Comparison of ENCODE assay signal across 8 cellular contexts in genomic region chr17:57294629-57295501, GRCh38. TPM values are rescaled to one million over a fixed set of nuclear protein-coding genes. Genes with fewer than 3 reads are reported as not detected.
DNase-seq lines count a peak whose midpoint lies in the region; ATAC-seq lines count a peak whose summit lies in the region.

No MANE protein-coding gene starts in this region.

- H3K27me3 Mint-ChIP-seq in naive thymus-derived CD4-positive, alpha-beta T cell, result no peaks in the 10 kb centered on the region

- peak; percentile 70 for ATAC-seq in naive thymus-derived CD4-positive, alpha-beta T cell
- ATAC-seq in HG03457 (IDR thresholded peaks at IDR 0.05; ENCODE audit: unreplicated experiment) (no peak), HG02981 (IDR thresholded peaks at IDR 0.05; ENCODE audit: unreplicated experiment) (no peak), HG03432 (IDR thresholded peaks at IDR 0.05; ENCODE audit: unreplicated experiment) (no peak)

- peaks cover 0 to 18% (median 0%) of the 10 kb centered on the region in 3 experiments for H3K36me3 ChIP-seq in naive thymus-derived CD4-positive, alpha-beta T cell (ENCODE audit: control insufficient read depth in 2 of 3, insufficient read depth in 3 of 3, low read length in 3 of 3)

- H3K4me3 ChIP-seq in naive thymus-derived CD4-positive, alpha-beta T cell (ENCODE audit: low read length), result no peak overlapping the region

- H3K9me3 Mint-ChIP-seq in naive thymus-derived CD4-positive, alpha-beta T cell, result peaks cover 0 to 16% (median 0%) of the 10 kb centered on the region in 11 donors

- peaks cover 0 to 6% of the 10 kb centered on the region in 2 donors for H3K4me1 ChIP-seq in naive thymus-derived CD4-positive, alpha-beta T cell (ENCODE audit: control insufficient read depth in 2 of 2, insufficient read depth in 2 of 2, low read length in 2 of 2)

- DNase-seq in ELR (ENCODE audit: low read depth) (peak; percentile 71), NCI-H446 (lab: John Stamatoyannopoulos, UW) (peak; percentile 12 to 55), KG1 (lab: John Stamatoyannopoulos, UW) (no peak)
- DNase-seq in activated naive CD4-positive, alpha-beta T cell treated with anti-CD3 and anti-CD28 coated beads, Interleukin-2, amount 50 U/mL, for 16 hours, result peak; percentile 49
- DNase-seq in naive thymus-derived CD4-positive, alpha-beta T cell, result peak in 3 of 9 donors; percentile 11 to 31 (median 15)

- H3K36me3 Mint-ChIP-seq in naive thymus-derived CD4-positive, alpha-beta T cell, result peaks cover 12 to 60% (median 39%) of the 10 kb centered on the region in 5 donors

- peak overlapping the region; percentile 1 to 81 (median 64) for H3K27ac Mint-ChIP-seq in naive thymus-derived CD4-positive, alpha-beta T cell

- H3K4me1 Mint-ChIP-seq in naive thymus-derived CD4-positive, alpha-beta T cell, result peaks cover 32 to 63% (median 46%) of the 10 kb centered on the region in 7 donors

- H3K4me3 Mint-ChIP-seq in naive thymus-derived CD4-positive, alpha-beta T cell, result peak overlapping the region in 9 of 10 donors; percentile 21 to 72 (median 30)

- CTCF ChIA-PET in naive thymus-derived CD4-positive, alpha-beta T cell (lab: Charles Lee), result interaction anchor here (0.7 kb wide), 1 partner anchor 52 kb away, joined by 4 read pairs; no protein-coding TSS in a partner anchor

- POLR2A ChIA-PET in naive thymus-derived CD4-positive, alpha-beta T cell (lab: Charles Lee), result interaction anchor here (1.4 kb wide), 1 partner anchor 9 kb away, joined by 9 read pairs; no protein-coding TSS in a partner anchor

- H3K27ac ChIP-seq in naive thymus-derived CD4-positive, alpha-beta T cell (ENCODE audit: low read depth, low read length), result no peak overlapping the region

- intact Hi-C loops in naive thymus-derived CD4-positive, alpha-beta T cell (cut with micrococcal nuclease), result loop anchor here in 1 of 2 donors (1.0 to 2.0 kb wide), 4 partner anchors 10 to 52 kb away; no protein-coding TSS in a partner anchor

- H3K9me3 ChIP-seq in naive thymus-derived CD4-positive, alpha-beta T cell (ENCODE audit: control insufficient read depth in 2 of 3, low read length in 3 of 3), result no peaks in the 10 kb centered on the region

- no peaks in the 10 kb centered on the region for H3K27me3 ChIP-seq in naive thymus-derived CD4-positive, alpha-beta T cell (ENCODE audit: control insufficient read depth in 2 of 2, insufficient read depth in 2 of 2, low read length in 2 of 2)

RNA-seq across cellular contexts. Expression of gene MSI2, which starts 38.5 kb away (rescaled TPM):
- total RNA-seq in naive thymus-derived CD4-positive, alpha-beta T cell, result 100 to 1,000 TPM; 111 to 169 (median 150) TPM
- 1 to 10 TPM; 3.3 to 6.0 TPM for polyA plus RNA-seq in naive thymus-derived CD4-positive, alpha-beta T cell
